1 cellular context compared by ENCODE assay signal in the genomic region with DNA sequence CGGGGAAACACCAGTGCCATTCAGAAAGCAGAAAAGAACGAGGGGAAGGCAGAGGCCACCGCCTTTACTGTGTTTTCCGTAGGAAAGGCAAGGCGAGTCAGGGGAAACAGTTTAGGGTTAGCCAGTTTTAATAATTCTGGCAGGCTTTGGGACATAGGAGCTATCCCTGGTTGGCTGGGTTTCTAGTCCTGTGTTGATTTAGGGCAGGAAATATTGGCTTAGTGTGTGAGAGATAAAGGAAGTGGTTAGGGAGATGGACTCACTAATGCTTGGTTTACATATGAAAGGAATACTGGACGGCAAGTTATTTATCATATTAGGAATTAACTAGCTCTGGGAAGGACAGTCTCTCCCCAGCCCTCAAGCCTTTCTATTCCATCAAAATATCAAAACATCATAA.
TF ChIP-seq lines count a peak whose summit lies in the region.

No MANE protein-coding gene starts in this region.

TF ChIP-seq in H1, 55 proteins besides CTCF, POLR2A, EP300 and RAD21:
- TF ChIP-seq BRCA1 (IDR thresholded peaks at IDR 0.05; ENCODE audit: low read depth, low read length) (no peak), PHF8 (conservative IDR thresholded peaks at IDR 0.05; ENCODE audit: low read depth, low read length) (no peak), NANOG (IDR thresholded peaks at IDR 0.05; ENCODE audit: insufficient read depth, low read depth, low read length, poor library complexity, severe bottlenecking) (no peak), RXRA (IDR thresholded peaks at IDR 0.05; ENCODE audit: insufficient read depth, low read depth, low read length) (no peak), NRF1 (IDR thresholded peaks at IDR 0.05; ENCODE audit: low read depth, low read length) (no peak), POLR2AphosphoS5 (IDR thresholded peaks at IDR 0.05; ENCODE audit: low read depth, low read length) (no peak), BCL11A (IDR thresholded peaks at IDR 0.05; ENCODE audit: low read depth in 2 of 2, low read length in 2 of 2) (no peak), CHD7 (IDR thresholded peaks at IDR 0.05; ENCODE audit: insufficient replicate concordance, low read length) (no peak), SP1 (IDR thresholded peaks at IDR 0.05; ENCODE audit: low read depth, low read length) (no peak), CTBP2 (IDR thresholded peaks at IDR 0.05; ENCODE audit: borderline replicate concordance, insufficient read depth, insufficient read length, low read length) (no peak), CREB1 (IDR thresholded peaks at IDR 0.05) (no peak)
- TF ChIP-seq, protein P1, sequence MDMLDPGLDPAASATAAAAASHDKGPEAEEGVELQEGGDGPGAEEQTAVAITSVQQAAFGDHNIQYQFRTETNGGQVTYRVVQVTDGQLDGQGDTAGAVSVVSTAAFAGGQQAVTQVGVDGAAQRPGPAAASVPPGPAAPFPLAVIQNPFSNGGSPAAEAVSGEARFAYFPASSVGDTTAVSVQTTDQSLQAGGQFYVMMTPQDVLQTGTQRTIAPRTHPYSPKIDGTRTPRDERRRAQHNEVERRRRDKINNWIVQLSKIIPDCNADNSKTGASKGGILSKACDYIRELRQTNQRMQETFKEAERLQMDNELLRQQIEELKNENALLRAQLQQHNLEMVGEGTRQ (IDR thresholded peaks at IDR 0.05; ENCODE audit: low read length) = no peak
